ENCODE assay signal across 17 cellular contexts in the genomic region with DNA sequence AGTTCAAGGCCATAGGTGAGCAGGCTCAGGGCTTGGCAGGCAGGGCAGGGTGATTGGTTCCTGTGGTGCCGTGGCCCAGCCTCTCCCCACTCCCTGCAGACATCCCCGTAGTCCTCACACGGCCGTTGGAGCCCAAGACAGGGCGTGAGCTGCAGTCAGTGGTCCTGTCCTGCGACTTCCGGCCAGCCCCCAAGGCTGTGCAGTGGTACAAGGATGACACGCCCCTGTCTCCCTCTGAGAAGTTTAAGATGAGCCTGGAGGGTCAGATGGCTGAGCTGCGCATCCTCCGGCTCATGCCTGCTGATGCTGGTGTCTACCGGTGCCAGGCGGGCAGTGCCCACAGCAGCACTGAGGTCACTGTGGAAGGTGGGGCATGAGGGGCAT.
DNase-seq lines count a peak whose midpoint lies in the region; ATAC-seq and TF ChIP-seq lines count a peak whose summit lies in the region.
"Had no signal": no experiment of that assay in that cellular context is flagged by ENCODE, and none has a peak within 500 bp of the region (broad histone marks: within the 10 kb centered on the region; RNA-seq: fewer than 3 reads in every experiment).

No MANE protein-coding gene starts in this region.

- no peak overlapping the region for H3K4me3 Mint-ChIP-seq in nephron progenitor cell
- no peak overlapping the region for H3K4me3 Mint-ChIP-seq in activated naive CD8-positive, alpha-beta T cell treated with anti-CD3 and anti-CD28 coated beads, Interleukin-2, amount 50 U/mL, for 24 hours
- H3K4me3 Mint-ChIP-seq: H9 had no signal

- H3K27ac Mint-ChIP-seq in nephron progenitor cell: peak overlapping the region; percentile 66
- no peak overlapping the region for H3K27ac Mint-ChIP-seq in activated naive CD8-positive, alpha-beta T cell treated with anti-CD3 and anti-CD28 coated beads, Interleukin-2, amount 50 U/mL, for 24 hours
- H3K27ac Mint-ChIP-seq: H9 had no signal

- DNase-seq in A673 (ENCODE audit: low spot score) (no peak), coronary artery (ENCODE audit: low spot score) (peak; percentile 62), nephron progenitor cell (no peak)
- no peak for DNase-seq in activated naive CD8-positive, alpha-beta T cell treated with anti-CD3 and anti-CD28 coated beads, Interleukin-2, amount 50 U/mL, for 24 hours
- DNase-seq: GF-D8, KG1, NCI-H1436, NCI-H2029 treated with DMSO at 0.1 percent for 48 hours, NCI-H2171 treated with DMSO at 0.1 percent for 48 hours, NCI-H748 treated with DMSO at 0.1 percent for 48 hours, PC-9 had no signal

- H3K27me3 Mint-ChIP-seq in nephron progenitor cell (ENCODE audit: low read depth, poor library complexity): peaks cover 4% of the 10 kb centered on the region
- no peaks in the 10 kb centered on the region for H3K27me3 Mint-ChIP-seq in activated naive CD8-positive, alpha-beta T cell treated with anti-CD3 and anti-CD28 coated beads, Interleukin-2, amount 50 U/mL, for 24 hours

- peaks cover 22% of the 10 kb centered on the region for H3K36me3 Mint-ChIP-seq in nephron progenitor cell (ENCODE audit: low read depth)
- H3K36me3 Mint-ChIP-seq in activated naive CD8-positive, alpha-beta T cell treated with anti-CD3 and anti-CD28 coated beads, Interleukin-2, amount 50 U/mL, for 24 hours (ENCODE audit: low read depth): no peaks in the 10 kb centered on the region

- no peaks in the 10 kb centered on the region for H3K27me3 ChIP-seq in A673 (replicated peaks; ENCODE audit: insufficient read depth, low read depth, low read length, poor library complexity)

- H3K4me3 ChIP-seq in A673 (ENCODE audit: low read depth, low read length, poor library complexity, severe bottlenecking): no peak overlapping the region
- H3K4me3 ChIP-seq in HEK293 (ENCODE audit: low read depth, low read length): no peak overlapping the region
- no peak overlapping the region for H3K4me3 ChIP-seq in coronary artery
- H3K4me3 ChIP-seq: PC-9 had no signal

- no peak for ATAC-seq in activated naive CD8-positive, alpha-beta T cell treated with anti-CD3 and anti-CD28 coated beads, Interleukin-2, amount 50 U/mL, for 24 hours
- ATAC-seq in HG02885 (IDR thresholded peaks at IDR 0.05; ENCODE audit: poor library complexity, unreplicated experiment) (no peak), GM21515 (IDR thresholded peaks at IDR 0.05; ENCODE audit: unreplicated experiment) (no peak), GM21423 (IDR thresholded peaks at IDR 0.05; ENCODE audit: unreplicated experiment) (no peak)

- BruUV-seq in A673 (replicated peaks; lab: Mats Ljungman, UMichigan): TSS peak; percentile 57

- H3K36me3 ChIP-seq in A673 (ENCODE audit: insufficient read depth, low read length, poor library complexity, severe bottlenecking) (peaks cover 6% of the 10 kb centered on the region), HEK293 (ENCODE audit: control insufficient read depth in 2 of 2, insufficient read depth in 1 of 2, low read length in 2 of 2) (peaks cover 0 to 30% of the 10 kb centered on the region in 2 experiments; a peak in 1 of 3 replicates)

- H3K4me1 ChIP-seq in A673 (ENCODE audit: insufficient read depth, low read length, poor library complexity, severe bottlenecking) (no peaks in the 10 kb centered on the region), HEK293 (ENCODE audit: control insufficient read depth, insufficient read depth, low read length) (no peaks in the 10 kb centered on the region)

- H3K27ac ChIP-seq in A673 (ENCODE audit: low read depth, low read length, poor library complexity, severe bottlenecking) (no peak overlapping the region), HEK293 (ENCODE audit: extremely low read depth, low read depth, low read length) (no peak overlapping the region), coronary artery (no peak overlapping the region)
- H3K27ac ChIP-seq: C4-2B, PC-9 had no signal

- TF ChIP-seq CTCF in A673 (conservative IDR thresholded peaks at IDR 0.05; ENCODE audit: low read depth, low read length): no peak
- TF ChIP-seq CTCF in HEK293 (tag by site-specific recombination; IDR thresholded peaks at IDR 0.05): no peak
- TF ChIP-seq CTCF in coronary artery (IDR thresholded peaks at IDR 0.05): no peak
- no peak for TF ChIP-seq CTCF in nephron progenitor cell (IDR thresholded peaks at IDR 0.05)

- POLR2A ChIA-PET in A673 (lab: Charles Lee; ENCODE audit: low non-redundant PET) (no interaction called here), HEK293 (lab: Yijun Ruan, JAX) (no interaction called here)

- peaks cover 16% of the 10 kb centered on the region for H3K4me1 Mint-ChIP-seq in nephron progenitor cell
- H3K4me1 Mint-ChIP-seq in activated naive CD8-positive, alpha-beta T cell treated with anti-CD3 and anti-CD28 coated beads, Interleukin-2, amount 50 U/mL, for 24 hours: peaks cover 4% of the 10 kb centered on the region

- H3K9me3 Mint-ChIP-seq in nephron progenitor cell: no peaks in the 10 kb centered on the region
- no peaks in the 10 kb centered on the region for H3K9me3 Mint-ChIP-seq in activated naive CD8-positive, alpha-beta T cell treated with anti-CD3 and anti-CD28 coated beads, Interleukin-2, amount 50 U/mL, for 24 hours
- H3K9me3 Mint-ChIP-seq: H9 had no signal

- CTCF ChIA-PET in A673 (lab: Charles Lee) (no interaction called here), HEK293 (lab: Yijun Ruan, JAX) (no interaction called here)

- H3K9me3 ChIP-seq in A673 (ENCODE audit: low read depth, low read length, poor library complexity, severe bottlenecking): no peaks in the 10 kb centered on the region
- H3K9me3 ChIP-seq in HEK293 (ENCODE audit: control insufficient read depth, insufficient read depth, low read depth, low read length): no peaks in the 10 kb centered on the region

- intact Hi-C loops in A673 (cut with micrococcal nuclease; ENCODE audit: unreplicated experiment): no loop called here

TF ChIP-seq in HEK293, 187 proteins besides CTCF, POLR2A, EP300 and RAD21:
- peak; percentile 53; the same call in 1 of the 2 replicates for TF ChIP-seq HIC1 (tag by site-specific recombination; IDR thresholded peaks at IDR 0.05)
- no peak for TF ChIP-seq FEZF1 (tag by site-specific recombination; IDR thresholded peaks at IDR 0.05)
- TF ChIP-seq, protein P1, sequence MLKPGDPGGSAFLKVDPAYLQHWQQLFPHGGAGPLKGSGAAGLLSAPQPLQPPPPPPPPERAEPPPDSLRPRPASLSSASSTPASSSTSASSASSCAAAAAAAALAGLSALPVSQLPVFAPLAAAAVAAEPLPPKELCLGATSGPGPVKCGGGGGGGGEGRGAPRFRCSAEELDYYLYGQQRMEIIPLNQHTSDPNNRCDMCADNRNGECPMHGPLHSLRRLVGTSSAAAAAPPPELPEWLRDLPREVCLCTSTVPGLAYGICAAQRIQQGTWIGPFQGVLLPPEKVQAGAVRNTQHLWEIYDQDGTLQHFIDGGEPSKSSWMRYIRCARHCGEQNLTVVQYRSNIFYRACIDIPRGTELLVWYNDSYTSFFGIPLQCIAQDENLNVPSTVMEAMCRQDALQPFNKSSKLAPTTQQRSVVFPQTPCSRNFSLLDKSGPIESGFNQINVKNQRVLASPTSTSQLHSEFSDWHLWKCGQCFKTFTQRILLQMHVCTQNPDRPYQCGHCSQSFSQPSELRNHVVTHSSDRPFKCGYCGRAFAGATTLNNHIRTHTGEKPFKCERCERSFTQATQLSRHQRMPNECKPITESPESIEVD (tag by site-specific recombination; IDR thresholded peaks at IDR 0.05): no peak
- TF ChIP-seq, protein P2, sequence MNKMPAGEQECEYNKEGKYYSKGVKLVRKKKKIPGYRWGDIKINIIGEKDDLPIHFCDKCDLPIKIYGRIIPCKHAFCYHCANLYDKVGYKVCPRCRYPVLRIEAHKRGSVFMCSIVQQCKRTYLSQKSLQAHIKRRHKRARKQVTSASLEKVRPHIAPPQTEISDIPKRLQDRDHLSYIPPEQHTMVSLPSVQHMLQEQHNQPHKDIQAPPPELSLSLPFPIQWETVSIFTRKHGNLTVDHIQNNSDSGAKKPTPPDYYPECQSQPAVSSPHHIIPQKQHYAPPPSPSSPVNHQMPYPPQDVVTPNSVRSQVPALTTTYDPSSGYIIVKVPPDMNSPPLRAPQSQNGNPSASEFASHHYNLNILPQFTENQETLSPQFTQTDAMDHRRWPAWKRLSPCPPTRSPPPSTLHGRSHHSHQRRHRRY (tag by site-specific recombination; IDR thresholded peaks at IDR 0.05): no peak
